In the genomic region with DNA sequence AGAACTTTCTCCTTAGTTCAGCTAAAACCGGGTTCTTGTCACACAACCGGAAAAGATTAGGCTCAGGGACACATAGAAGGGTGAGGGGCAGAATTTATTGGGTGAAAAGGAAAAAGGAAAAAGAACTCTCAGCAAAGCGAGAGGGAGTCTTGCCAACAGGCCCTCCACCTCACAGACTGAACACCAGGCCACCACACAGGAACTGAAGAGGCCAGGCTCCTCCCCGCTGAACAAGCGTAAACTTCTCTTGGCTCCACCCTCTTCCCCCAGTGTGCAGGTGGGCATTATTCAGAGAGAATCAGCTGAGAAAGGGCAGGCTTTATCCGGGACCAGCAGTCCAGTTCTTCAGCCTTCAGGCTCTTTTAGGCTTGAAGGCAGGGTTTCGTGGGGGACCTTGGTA, we compare ENCODE assay signal across 8 cellular contexts.
A peak's percentile ranks its signal among the peaks of the same experiment; 100 is the strongest.
DNase-seq lines count a peak whose midpoint lies in the region; ATAC-seq and TF ChIP-seq lines count a peak whose summit lies in the region.

No MANE protein-coding gene starts in this region.

- TF ChIP-seq CTCF in mucosa of descending colon (IDR thresholded peaks at IDR 0.05) = no peak
- TF ChIP-seq CTCF in dorsolateral prefrontal cortex (IDR thresholded peaks at IDR 0.05 in 54 of 56, conservative IDR thresholded peaks at IDR 0.05 in 2 of 56; ENCODE audit: low read depth in 1 of 56, partially characterized antibody in 56 of 56) = no peak

- H3K36me3 ChIP-seq in ACC112 (ENCODE audit: insufficient read depth, low read length) (no peaks in the 10 kb centered on the region), mucosa of descending colon (ENCODE audit: low read depth) (no peaks in the 10 kb centered on the region)

- intact Hi-C loops in mucosa of descending colon (cut with DNase I, micrococcal nuclease) (no loop called here), dorsolateral prefrontal cortex (cut with DNase I) (no loop called here)

- H3K79me2 ChIP-seq in ACC112 (ENCODE audit: control insufficient read depth, insufficient read depth, low read length, unreplicated experiment) = no peaks in the 10 kb centered on the region

- H3K27ac ChIP-seq in ACC112 (ENCODE audit: low read depth, low read length) = no peak overlapping the region
- no peak overlapping the region for H3K27ac ChIP-seq in dorsolateral prefrontal cortex

- H3K4me1 ChIP-seq in ACC112 (ENCODE audit: control insufficient read depth, insufficient read depth, low read length, unreplicated experiment) (peaks cover 28% of the 10 kb centered on the region), mucosa of descending colon (ENCODE audit: low read depth) (peaks cover 10% of the 10 kb centered on the region)

- 0 out of 2 replicates have a peak overlapping the region, but pooled peaks have one; percentile 2 for H3K4me3 ChIP-seq in ACC112 (ENCODE audit: low read depth, low read length)
- H3K4me3 ChIP-seq in mucosa of descending colon = no peak overlapping the region
- H3K4me3 ChIP-seq in dorsolateral prefrontal cortex = no peak overlapping the region

- no peaks in the 10 kb centered on the region for H3K9me3 ChIP-seq in mucosa of descending colon

- no peak overlapping the region for H2AFZ ChIP-seq in ACC112 (ENCODE audit: low read length, unreplicated experiment)

- H3K27me3 ChIP-seq in ACC112 (ENCODE audit: insufficient read depth, low read length) = no peaks in the 10 kb centered on the region
- no peaks in the 10 kb centered on the region for H3K27me3 ChIP-seq in dorsolateral prefrontal cortex

- ATAC-seq in GM19035 (IDR thresholded peaks at IDR 0.05; ENCODE audit: unreplicated experiment) (peak; percentile 85), HG03103 (IDR thresholded peaks at IDR 0.05; ENCODE audit: low read depth, unreplicated experiment) (peak; percentile 78), mucosa of descending colon (peak; percentile 76)

- DNase-seq in activated CD4-positive, alpha-beta T cell treated with anti-CD3 and anti-CD28 coated beads, Interleukin-2, amount 50 U/mL, for 1 hour = peak; percentile 13
- DNase-seq in mucosa of descending colon = peak in 1 of 3 donors; percentile 27
- no peak for DNase-seq in epidermal melanocyte (ENCODE audit: insufficient read length, low spot score)
- no peak for DNase-seq in NCI-H226
- DNase-seq in dorsolateral prefrontal cortex = no peak
